12 cellular contexts compared by ENCODE assay signal in the genomic region with DNA sequence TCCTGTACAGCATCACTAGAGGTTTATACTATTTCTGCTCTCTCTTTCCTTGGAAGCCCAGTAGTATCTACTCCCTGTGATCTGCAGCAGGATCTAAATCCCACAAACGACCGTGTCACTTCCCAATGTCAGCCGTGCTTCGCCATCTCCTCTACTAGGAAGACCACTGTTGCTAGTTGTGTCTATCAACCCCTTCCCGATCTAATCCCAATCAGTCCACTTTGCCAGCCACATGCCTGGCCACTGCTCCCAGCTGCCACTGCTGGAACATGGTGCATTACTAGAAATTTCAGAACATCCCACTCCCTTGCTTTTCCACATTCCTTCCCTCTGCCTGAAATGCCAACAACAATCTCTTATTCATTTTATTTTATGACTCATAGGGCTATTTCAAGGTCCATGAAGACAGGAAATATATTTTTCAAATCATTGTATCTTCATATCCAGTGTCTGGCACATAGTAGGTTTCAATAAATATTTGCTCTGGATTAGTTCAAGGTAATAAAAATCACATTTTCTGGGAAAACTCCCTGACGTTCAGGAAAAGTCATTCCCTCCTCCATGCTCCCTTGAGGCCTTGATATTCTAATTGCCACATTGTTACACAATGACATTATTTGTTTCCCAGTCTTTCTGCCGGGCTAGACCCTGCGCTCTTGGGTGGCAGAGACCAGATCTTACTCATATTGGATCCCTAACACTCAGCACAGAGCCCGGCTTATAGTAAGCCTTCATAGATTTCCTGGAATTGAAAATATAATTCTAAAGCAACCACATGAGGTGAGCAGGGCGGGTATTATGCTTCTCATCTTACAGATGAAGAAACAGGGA. TPM values are rescaled to one million over a fixed set of nuclear protein-coding genes. Genes with fewer than 3 reads are reported as not detected.
DNase-seq lines count a peak whose midpoint lies in the region; ATAC-seq, FAIRE-seq and TF ChIP-seq lines count a peak whose summit lies in the region.
"Had no signal": no experiment of that assay in that cellular context is flagged by ENCODE, and none has a peak within 500 bp of the region (broad histone marks: within the 10 kb centered on the region; RNA-seq: fewer than 3 reads in every experiment).

No MANE protein-coding gene starts in this region.

- intact Hi-C loops in left colon (cut with DNase I, micrococcal nuclease) = loop anchor here in 1 of 2 donors (10.0 kb wide), 2 partner anchors 160 to 850 kb away; no protein-coding TSS in a partner anchor

- no peaks in the 10 kb centered on the region for H3K27me3 ChIP-seq in MG63
- H3K27me3 ChIP-seq in neural progenitor cell = no peaks in the 10 kb centered on the region

- H3K27ac ChIP-seq in neural progenitor cell = no peak overlapping the region

- H3K4me3 Mint-ChIP-seq in neural progenitor cell = peak overlapping the region; percentile 15

- peaks cover 15% of the 10 kb centered on the region for H3K4me1 Mint-ChIP-seq in neural progenitor cell

- peaks cover 6% of the 10 kb centered on the region for H3K36me3 Mint-ChIP-seq in neural progenitor cell
- H3K36me3 Mint-ChIP-seq: mesothelial cell of epicardium; stimulated activated naive B cell treated with anti-CD40 and anti-IgM and Interleukin-4, amounts not matched to agents 10 μg/mL and 1 μg/mL and 100 μg/mL, for 72 hours had no signal

- H3K36me3 ChIP-seq in MG63 (no peaks in the 10 kb centered on the region), neural progenitor cell (no peaks in the 10 kb centered on the region)

- peaks cover 31% of the 10 kb centered on the region for H3F3A ChIP-seq in neural progenitor cell (ENCODE audit: low read depth)

- no peak overlapping the region for H3K9ac ChIP-seq in neural progenitor cell

- no peak overlapping the region for H3K4me2 ChIP-seq in neural progenitor cell

- H3K9me3 ChIP-seq in MG63 (no peaks in the 10 kb centered on the region; the same call in 1 of the 2 replicates), neural progenitor cell (ENCODE audit: low read depth) (no peaks in the 10 kb centered on the region)

- no peak overlapping the region for H3K27ac Mint-ChIP-seq in neural progenitor cell
- H3K27ac Mint-ChIP-seq: activated naive CD8-positive, alpha-beta T cell treated with anti-CD3 and anti-CD28 coated beads, Interleukin-2, amount 50 U/mL, for 24 hours; stimulated activated naive B cell treated with anti-CD40 and anti-IgM and Interleukin-4, amounts not matched to agents 10 μg/mL and 1 μg/mL and 100 μg/mL, for 72 hours had no signal

- H3K4me3 ChIP-seq in MG63 (no peak overlapping the region), neural progenitor cell (no peak overlapping the region)

- H3K9me3 Mint-ChIP-seq in neural progenitor cell = no peaks in the 10 kb centered on the region
- H3K9me3 Mint-ChIP-seq: activated naive CD8-positive, alpha-beta T cell treated with anti-CD3 and anti-CD28 coated beads, Interleukin-2, amount 50 U/mL, for 24 hours; mesothelial cell of epicardium; stimulated activated naive B cell treated with anti-CD40 and anti-IgM and Interleukin-4, amounts not matched to agents 10 μg/mL and 1 μg/mL and 100 μg/mL, for 72 hours had no signal

- DNase-seq in AG08395 (ENCODE audit: low spot score) (peak; percentile 18), MG63 (peak; percentile 94), dedifferentiated amniotic fluid mesenchymal stem cell (ENCODE audit: extremely low spot score) (peak; percentile 49), neural progenitor cell (ENCODE audit: low spot score) (no peak), left colon (no peak), RCC 7860 (ENCODE audit: low spot score) (no peak), RKO (ENCODE audit: low spot score) (no peak)
- DNase-seq: activated naive CD8-positive, alpha-beta T cell treated with anti-CD3 and anti-CD28 coated beads, Interleukin-2, amount 50 U/mL, for 24 hours; DMS153; stimulated activated naive B cell treated with anti-CD40 and anti-IgM and Interleukin-4, amounts not matched to agents 10 μg/mL and 1 μg/mL and 100 μg/mL, for 72 hours had no signal

- peaks cover 4% of the 10 kb centered on the region for H3K27me3 Mint-ChIP-seq in neural progenitor cell (ENCODE audit: insufficient read depth, low read depth)
- H3K27me3 Mint-ChIP-seq: stimulated activated naive B cell treated with anti-CD40 and anti-IgM and Interleukin-4, amounts not matched to agents 10 μg/mL and 1 μg/mL and 100 μg/mL, for 72 hours had no signal

- no peaks in the 10 kb centered on the region for H3K4me1 ChIP-seq in neural progenitor cell

- no peak overlapping the region for H2AFZ ChIP-seq in neural progenitor cell (replicated peaks)

- H4K20me1 ChIP-seq in neural progenitor cell (ENCODE audit: low read depth) = peaks cover 6% of the 10 kb centered on the region

- H3K79me2 ChIP-seq in neural progenitor cell (ENCODE audit: low read depth) = peaks cover 21% of the 10 kb centered on the region

- no peak for FAIRE-seq in RCC 7860 (lab: Jason Lieb, UNC)

- ATAC-seq in left colon (no peak), HG03095 (IDR thresholded peaks at IDR 0.05; ENCODE audit: unreplicated experiment) (no peak)
- ATAC-seq: activated naive CD8-positive, alpha-beta T cell treated with anti-CD3 and anti-CD28 coated beads, Interleukin-2, amount 50 U/mL, for 24 hours; stimulated activated naive B cell treated with anti-CD40 and anti-IgM and Interleukin-4, amounts not matched to agents 10 μg/mL and 1 μg/mL and 100 μg/mL, for 72 hours had no signal

- no peak for TF ChIP-seq CTCF in neural progenitor cell (IDR thresholded peaks at IDR 0.05)

RNA-seq across cellular contexts. Expression of a gene that starts 2.1 kb away (rescaled TPM):
- total RNA-seq in MG63 (2014; rRNA removed; shearing (Covaris generic); ENCODE audit: low replicate concordance) = 59.4 and 76.6 TPM in 2 replicates
- total RNA-seq in neural progenitor cell (ENCODE audit: low replicate concordance) (68.8 and 74.4 TPM in 2 replicates), left colon (1 to 10 TPM; 3.4 to 7.8 TPM)

Comparison
In these comparisons a context has a peak if more than half of its experiments do, and no peak if none do; other contexts are left out.
1. DNase-seq: peak in AG08395 (single experiment), MG63 (single experiment) and dedifferentiated amniotic fluid mesenchymal stem cell (single experiment); none in neural progenitor cell (single experiment), left colon (0 of 2), RCC 7860 (single experiment) and RKO (single experiment).